ENCODE assay signal across 21 cellular contexts in genomic region chr17:45423936-45424335, GRCh38. TPM values are rescaled to one million over a fixed set of nuclear protein-coding genes. Genes with fewer than 3 reads are reported as not detected.
DNase-seq lines count a peak whose midpoint lies in the region; ATAC-seq and TF ChIP-seq lines count a peak whose summit lies in the region.
"Had no signal": no experiment of that assay in that cellular context is flagged by ENCODE, and none has a peak within 500 bp of the region (broad histone marks: within the 10 kb centered on the region; RNA-seq: fewer than 3 reads in every experiment).

No MANE protein-coding gene starts in this region.

- TF ChIP-seq CTCF in left ventricle myocardium inferior (IDR thresholded peaks at IDR 0.05; ENCODE audit: borderline replicate concordance) = no peak
- no peak for TF ChIP-seq CTCF in upper lobe of right lung (IDR thresholded peaks at IDR 0.05)

- no peak for ATAC-seq in left ventricle myocardium superior
- no peak for ATAC-seq in upper lobe of right lung
- no peak for ATAC-seq in HG03025 (IDR thresholded peaks at IDR 0.05; ENCODE audit: low FRiP score, unreplicated experiment)
- ATAC-seq: T-helper 17 cell had no signal

- H3K4me3 ChIP-seq in left ventricle myocardium inferior (peak overlapping the region; percentile 66), duodenal mucosa (ENCODE audit: low read depth in 1 of 2, low read length in 2 of 2) (peak overlapping the region; percentile 78), mucosa of stomach (ENCODE audit: low read length) (no peak overlapping the region), upper lobe of right lung (no peak overlapping the region), MG63 (no peak overlapping the region)
- H3K4me3 ChIP-seq: neural progenitor cell, skin epidermis, uterus had no signal

- intact Hi-C loops in left ventricle myocardium inferior (cut with micrococcal nuclease) = no loop called here
- intact Hi-C loops in left ventricle myocardium superior (cut with micrococcal nuclease) = no loop called here
- intact Hi-C loops in upper lobe of right lung (cut with DNase I) = no loop called here

- peak overlapping the region; percentile 85 to 94 for H3K9ac ChIP-seq in duodenal mucosa (ENCODE audit: low read depth in 1 of 2, low read length in 2 of 2)
- peak overlapping the region; percentile 78 for H3K9ac ChIP-seq in mucosa of stomach (ENCODE audit: low read length)
- H3K9ac ChIP-seq: neural progenitor cell had no signal

- H3K27ac ChIP-seq in left ventricle myocardium inferior (replicated peaks) = peak overlapping the region; percentile 91
- H3K27ac ChIP-seq in duodenal mucosa (ENCODE audit: low read depth, low read length) = peak overlapping the region; percentile 55
- H3K27ac ChIP-seq in upper lobe of right lung = no peak overlapping the region
- H3K27ac ChIP-seq: neural progenitor cell, uterus had no signal

- H3K27me3 ChIP-seq in left ventricle myocardium inferior (ENCODE audit: low read depth) (peaks cover 4% of the 10 kb centered on the region), duodenal mucosa (ENCODE audit: control insufficient read depth in 1 of 2, insufficient read depth in 2 of 2, low read length in 2 of 2) (no peaks in the 10 kb centered on the region), mucosa of stomach (ENCODE audit: control insufficient read depth, insufficient read depth, low read length) (peaks cover 5% of the 10 kb centered on the region), upper lobe of right lung (no peaks in the 10 kb centered on the region), MG63 (peaks cover 2% of the 10 kb centered on the region)

- peaks cover 62% of the 10 kb centered on the region for H3K4me1 ChIP-seq in left ventricle myocardium inferior
- peaks cover 16 to 25% of the 10 kb centered on the region in 2 donors for H3K4me1 ChIP-seq in duodenal mucosa (ENCODE audit: control insufficient read depth in 1 of 2, insufficient read depth in 2 of 2, low read length in 2 of 2)
- H3K4me1 ChIP-seq in mucosa of stomach (ENCODE audit: control insufficient read depth, insufficient read depth, low read length) = peaks cover 27% of the 10 kb centered on the region
- peaks cover 11% of the 10 kb centered on the region for H3K4me1 ChIP-seq in upper lobe of right lung
- H3K4me1 ChIP-seq: uterus had no signal

- H3K9me3 ChIP-seq in left ventricle myocardium inferior (replicated peaks) (no peaks in the 10 kb centered on the region), duodenal mucosa (ENCODE audit: control insufficient read depth in 1 of 2, low read length in 2 of 2) (no peaks in the 10 kb centered on the region), mucosa of stomach (ENCODE audit: control insufficient read depth, low read length) (no peaks in the 10 kb centered on the region), upper lobe of right lung (no peaks in the 10 kb centered on the region), MG63 (no peaks in the 10 kb centered on the region)
- H3K9me3 ChIP-seq: uterus had no signal

- H3K36me3 ChIP-seq in left ventricle myocardium inferior (no peaks in the 10 kb centered on the region), duodenal mucosa (ENCODE audit: control insufficient read depth in 1 of 2, insufficient read depth in 2 of 2, low read length in 2 of 2) (peaks cover 0 to 3% of the 10 kb centered on the region in 2 donors), mucosa of stomach (ENCODE audit: control insufficient read depth, insufficient read depth, low read length) (no peaks in the 10 kb centered on the region), upper lobe of right lung (no peaks in the 10 kb centered on the region), MG63 (no peaks in the 10 kb centered on the region)
- H3K36me3 ChIP-seq: neural progenitor cell, uterus had no signal

- DNase-seq in left ventricle myocardium inferior (no peak), left ventricle myocardium superior (no peak), upper lobe of right lung (peak; percentile 48), NCI-H1436 treated with DMSO at 0.1 percent for 48 hours (lab: John Stamatoyannopoulos, UW) (no peak), MG63 (no peak)
- DNase-seq: activated CD4-positive, alpha-beta T cell treated with anti-CD3 and anti-CD28 coated beads, Interleukin-2, amount 10 ng/mL, durations not matched to agents 7 days and 5 days; activated naive CD4-positive, alpha-beta T cell treated with anti-CD3 and anti-CD28 coated beads, Interleukin-2, amount 50 U/mL, for 16 hours; DMS79 treated with DMSO at 0.1 percent for 48 hours; KG1; MV-4-11; NCI-H1694 treated with DMSO at 0.1 percent for 48 hours; NCI-H2171 treated with DMSO at 0.1 percent for 48 hours; NCI-H524; substantia nigra; T-helper 17 cell; uterus had no signal

RNA-seq across cellular contexts. Expression of gene ARHGAP27, which starts 8.7 kb away (rescaled TPM):
- 15.1 TPM for total RNA-seq in left ventricle myocardium inferior
- 37.3 TPM for total RNA-seq in left ventricle myocardium superior
- 73.8 TPM for total RNA-seq in upper lobe of right lung
- total RNA-seq in MG63 (2014; rRNA removed; shearing (Covaris generic); ENCODE audit: low replicate concordance) = 0.07 and 1.5 TPM in 2 replicates

Comparison
In these comparisons a context has a peak if more than half of its experiments do, and no peak if none do; other contexts are left out.
1. H3K4me3 ChIP-seq: peak in left ventricle myocardium inferior (single experiment) and duodenal mucosa (2 of 2); none in mucosa of stomach (single experiment), upper lobe of right lung (single experiment) and MG63 (single experiment).